9 cellular contexts compared by ENCODE assay signal in genomic region chr5:170338933-170339779, GRCh38. TPM values are rescaled to one million over a fixed set of nuclear protein-coding genes. Genes with fewer than 3 reads are reported as not detected.
DNase-seq lines count a peak whose midpoint lies in the region; ATAC-seq lines count a peak whose summit lies in the region.
"Had no signal": no experiment of that assay in that cellular context is flagged by ENCODE, and none has a peak within 500 bp of the region (broad histone marks: within the 10 kb centered on the region; RNA-seq: fewer than 3 reads in every experiment).

No MANE protein-coding gene starts in this region.

- no CpG with 5 or more reads among the region's 4 CpGs for WGBS in mesendoderm (ENCODE audit: extremely low coverage, insufficient coverage, low lambda C conversion rate)

- H4K8ac ChIP-seq in mesendoderm (ENCODE audit: low read depth, low read length): no peak overlapping the region

- ATAC-seq in GM18861 (IDR thresholded peaks at IDR 0.05; ENCODE audit: unreplicated experiment): peak; percentile 85
- ATAC-seq in HG02938 (IDR thresholded peaks at IDR 0.05; ENCODE audit: unreplicated experiment): peak; percentile 81

- no peak overlapping the region for H3K4me2 ChIP-seq in mesendoderm (ENCODE audit: low read length)

- no peak overlapping the region for H2BK5ac ChIP-seq in mesendoderm (ENCODE audit: low read length)

- H2AK5ac ChIP-seq in mesendoderm (ENCODE audit: low read length): no peak overlapping the region

- H3K18ac ChIP-seq in mesendoderm (ENCODE audit: low read length): no peak overlapping the region

- H2BK15ac ChIP-seq in mesendoderm (replicated peaks; ENCODE audit: low read depth): no peak overlapping the region

- no peak overlapping the region for H3K27ac ChIP-seq in mesendoderm (ENCODE audit: low read depth, low read length)

- no peak overlapping the region for H3K4me3 ChIP-seq in mesendoderm (ENCODE audit: low read length)

- no peaks in the 10 kb centered on the region for H3K79me2 ChIP-seq in mesendoderm (ENCODE audit: control insufficient read depth, insufficient read depth, low read length)

- H3K56ac ChIP-seq in mesendoderm (ENCODE audit: low read length): no peak overlapping the region

- no peak overlapping the region for H3K9ac ChIP-seq in mesendoderm (ENCODE audit: low read length)

- peak; percentile 78 for DNase-seq in RPMI8226
- DNase-seq in activated naive CD4-positive, alpha-beta T cell treated with Interleukin-2 at 50 U/mL for 16 hours: peak; percentile 67
- DNase-seq in mesendoderm: peak; percentile 53
- no peak for DNase-seq in SW 1271 (lab: John Stamatoyannopoulos, UW)
- DNase-seq in NCI-H1930 (lab: John Stamatoyannopoulos, UW): no peak
- no peak for DNase-seq in COLO829 (ENCODE audit: low spot score)

- H2BK120ac ChIP-seq in mesendoderm (ENCODE audit: low read depth, low read length): no peak overlapping the region

- H3K79me1 ChIP-seq in mesendoderm (ENCODE audit: low read length): no peaks in the 10 kb centered on the region

- no peaks in the 10 kb centered on the region for H3K36me3 ChIP-seq in mesendoderm (ENCODE audit: control insufficient read depth, insufficient read depth, low read length)

- H3K23ac ChIP-seq in mesendoderm (ENCODE audit: low read length): no peak overlapping the region

- H3K27me3 ChIP-seq in mesendoderm (ENCODE audit: insufficient read depth, low read length, poor library complexity): no peaks in the 10 kb centered on the region

- peak overlapping the region; percentile 27 for H3K4ac ChIP-seq in mesendoderm (ENCODE audit: low read depth, low read length)

- peaks cover 7% of the 10 kb centered on the region for H3K4me1 ChIP-seq in mesendoderm (ENCODE audit: control insufficient read depth, low read depth, low read length)

- H4K5ac ChIP-seq in mesendoderm (ENCODE audit: low read length): no peak overlapping the region

RNA-seq across cellular contexts. Expression of gene LCP2, which starts 41.6 kb away (rescaled TPM):
- 0.13 TPM for polyA plus RNA-seq in mesendoderm (2013, experiment 1 of 2)
- polyA plus RNA-seq in mesendoderm (2013, experiment 2 of 2): 0.10 TPM
- polyA plus RNA-seq: neural cell had no signal

RNA-seq across cellular contexts. Expression of gene KCNMB1, which starts 50.0 kb away (rescaled TPM):
- 0.48 TPM for polyA plus RNA-seq in mesendoderm (2013, experiment 1 of 2)
- 0.42 TPM for polyA plus RNA-seq in mesendoderm (2013, experiment 2 of 2)
- polyA plus RNA-seq: neural cell had no signal

Comparison
In these comparisons a context has a peak if more than half of its experiments do, and no peak if none do; other contexts are left out.
1. DNase-seq: peak in RPMI8226 (single experiment), activated naive CD4-positive, alpha-beta T cell treated with Interleukin-2 at 50 U/mL for 16 hours (single experiment) and mesendoderm (single experiment); none in SW 1271 (0 of 2), NCI-H1930 (0 of 2) and COLO829 (single experiment).